In the genomic region with DNA sequence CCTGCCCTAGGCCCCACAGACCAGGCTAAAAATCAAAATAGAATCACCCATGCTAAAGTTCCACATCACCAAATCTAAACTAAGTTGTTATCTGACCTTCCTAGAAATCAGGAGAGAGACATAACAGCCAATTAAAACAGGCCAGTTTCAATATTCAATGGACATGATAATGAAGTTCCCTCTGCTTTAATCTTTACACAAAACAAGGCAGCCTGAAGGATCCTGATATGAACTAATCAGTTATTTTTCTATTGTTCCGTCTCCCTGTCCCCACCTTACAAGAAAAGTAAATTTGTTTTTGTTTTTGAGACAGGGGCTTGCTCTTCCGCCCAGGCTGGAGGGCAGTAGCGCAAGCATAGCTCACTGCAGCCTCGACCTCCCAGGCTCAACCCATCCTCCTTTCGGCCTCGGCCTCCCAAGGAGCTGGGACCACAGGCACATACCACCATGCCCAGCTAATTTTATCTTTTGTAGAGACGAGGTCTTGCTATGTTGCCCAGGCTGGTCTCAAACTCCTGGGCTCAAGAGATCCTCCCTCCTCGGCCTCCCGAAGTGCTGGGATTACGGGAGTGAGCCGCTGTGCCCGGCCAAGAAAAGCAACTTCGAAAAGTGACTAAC, we compare ENCODE assay signal across 19 cellular contexts. TPM values are rescaled to one million over a fixed set of nuclear protein-coding genes. Genes with fewer than 3 reads are reported as not detected.
"Had no signal": no experiment of that assay in that cellular context is flagged by ENCODE, and none has a peak within 500 bp of the region (broad histone marks: within the 10 kb centered on the region; RNA-seq: fewer than 3 reads in every experiment).

No MANE protein-coding gene starts in this region.

- H3K27ac Mint-ChIP-seq: activated naive CD4-positive, alpha-beta T cell treated with anti-CD3 and anti-CD28 coated beads, Interleukin-2, amount 50 U/mL, for 72 hours; natural killer cell treated with Interleukin-12 subunit alpha and Interleukin-12 subunit beta and Interleukin-15 and Interleukin-18, amount 100 ng/mL, for 72 hours; T-helper 17 cell had no signal

- H3K27ac ChIP-seq: left lung, thyroid gland had no signal

- H3K4me3 ChIP-seq: body of pancreas, coronary artery, esophagus squamous epithelium, left lung, thyroid gland had no signal

- H3K9me3 ChIP-seq: body of pancreas, esophagus squamous epithelium, left lung, thyroid gland had no signal

- H3K9me3 Mint-ChIP-seq: activated naive CD4-positive, alpha-beta T cell treated with anti-CD3 and anti-CD28 coated beads, Interleukin-2, amount 50 U/mL, for 72 hours; central memory CD8-positive, alpha-beta T cell; natural killer cell treated with Interleukin-12 subunit alpha and Interleukin-12 subunit beta and Interleukin-15 and Interleukin-18, amount 100 ng/mL, for 72 hours had no signal

- ATAC-seq: activated naive CD4-positive, alpha-beta T cell treated with anti-CD3 and anti-CD28 coated beads, Interleukin-2, amount 50 U/mL, for 72 hours; left lung; natural killer cell treated with Interleukin-12 subunit alpha and Interleukin-12 subunit beta and Interleukin-15 and Interleukin-18, amount 100 ng/mL, for 72 hours; sciatic nerve; T-helper 17 cell had no signal

- H3K27me3 ChIP-seq: body of pancreas, esophagus squamous epithelium, left lung, thyroid gland had no signal

- DNase-seq: activated CD4-positive, alpha-beta T cell treated with anti-CD3 and anti-CD28 coated beads for 1 hour; activated CD4-positive, alpha-beta T cell treated with anti-CD3 and anti-CD28 coated beads, Interleukin-2, amount 50 U/mL, for 48 hours; body of pancreas; effector CD4-positive, alpha-beta T cell; esophagus squamous epithelium; hypothalamus; kidney; left lung; mesenchymal stem cell; T-helper 17 cell; thyroid gland had no signal

- H3K36me3 Mint-ChIP-seq: activated naive CD4-positive, alpha-beta T cell treated with anti-CD3 and anti-CD28 coated beads, Interleukin-2, amount 50 U/mL, for 72 hours; natural killer cell treated with Interleukin-12 subunit alpha and Interleukin-12 subunit beta and Interleukin-15 and Interleukin-18, amount 100 ng/mL, for 72 hours had no signal

- H3K4me3 Mint-ChIP-seq: central memory CD8-positive, alpha-beta T cell; natural killer cell treated with Interleukin-12 subunit alpha and Interleukin-12 subunit beta and Interleukin-15 and Interleukin-18, amount 100 ng/mL, for 72 hours; T-helper 17 cell had no signal

RNA-seq across cellular contexts. Expression of a gene that starts 5.4 kb away (rescaled TPM):
- total RNA-seq: body of pancreas; endothelial cell of umbilical vein; esophagus squamous epithelium; fibroblast of villous mesenchyme; kidney; natural killer cell treated with Interleukin-12 subunit alpha and Interleukin-12 subunit beta and Interleukin-15 and Interleukin-18, amount 100 ng/mL, for 72 hours; osteoblast; thyroid gland had no signal

RNA-seq across cellular contexts. Expression of a gene that starts 19.7 kb away (rescaled TPM):
- total RNA-seq: activated naive CD4-positive, alpha-beta T cell treated with anti-CD3 and anti-CD28 coated beads, Interleukin-2, amount 50 U/mL, for 72 hours; body of pancreas; endothelial cell of umbilical vein; fibroblast of villous mesenchyme; kidney; left lung; natural killer cell treated with Interleukin-12 subunit alpha and Interleukin-12 subunit beta and Interleukin-15 and Interleukin-18, amount 100 ng/mL, for 72 hours; osteoblast; sciatic nerve; T-helper 17 cell had no signal
